In the genomic region with DNA sequence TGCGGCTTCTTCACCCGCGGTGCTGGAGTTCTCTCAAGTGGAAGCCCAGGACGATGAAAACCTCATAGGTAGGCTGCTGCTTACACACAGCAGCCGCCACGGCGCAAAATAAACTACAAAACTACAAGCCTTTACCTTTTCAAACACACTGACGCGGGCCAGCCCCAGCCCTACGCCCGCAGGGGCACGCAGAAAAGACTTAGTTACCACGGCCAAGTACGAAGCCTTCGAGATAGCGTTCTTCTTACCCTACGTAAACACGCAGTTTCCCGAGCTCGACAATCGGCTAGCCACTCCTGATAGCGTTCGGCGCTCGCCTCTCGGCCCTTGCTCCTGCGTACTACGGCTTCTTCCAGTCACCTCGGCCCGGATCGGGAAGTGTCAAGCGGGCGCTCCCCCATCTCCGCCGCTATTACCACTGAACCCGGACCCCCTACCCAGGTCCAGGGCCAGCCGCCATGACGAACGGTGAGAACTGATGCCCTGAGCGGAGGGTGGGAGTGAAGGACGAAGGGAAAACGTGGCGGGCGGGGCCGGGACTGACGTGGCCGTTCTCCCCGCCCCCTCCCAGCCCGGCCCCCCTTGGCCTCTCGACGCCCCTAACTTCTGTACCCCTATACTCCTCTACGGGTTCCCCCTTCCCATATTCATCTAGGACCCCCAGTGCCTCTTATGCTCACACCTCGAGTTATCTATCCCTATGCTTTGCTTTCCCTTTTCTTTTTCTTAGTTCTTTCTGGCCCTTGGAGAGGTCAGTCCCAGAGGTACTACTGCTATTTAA, we compare ENCODE assay signal across 8 cellular contexts. TPM values are rescaled to one million over a fixed set of nuclear protein-coding genes. Genes with fewer than 3 reads are reported as not detected.
DNase-seq lines count a peak whose midpoint lies in the region; ATAC-seq and TF ChIP-seq lines count a peak whose summit lies in the region.

A gene (plus strand): TSS at position 350 of the 781 bp plus-strand sequence. CDS start 109 bp downstream, at position 459.

- H3K27ac ChIP-seq in RWPE1 = peak within 1 kb of the TSS; percentile 94

- POLR2A ChIA-PET in RWPE1 (lab: Yijun Ruan, JAX; ENCODE audit: low non-redundant PET) = interaction anchor here (0.6 to 2.2 kb wide), 2 partner anchors 10 to 90 kb away, joined by 3 to 13 read pairs; no protein-coding TSS in a partner anchor

- H3K9me3 Mint-ChIP-seq in activated T-helper 17 cell treated with anti-CD3 and anti-CD28 coated beads, Interleukin-2, amount 50 U/mL, for 72 hours = no peaks in the 10 kb centered on the region
- no peaks in the 10 kb centered on the region for H3K9me3 Mint-ChIP-seq in natural killer cell

- no peaks in the 10 kb centered on the region for H3K27me3 Mint-ChIP-seq in activated T-helper 17 cell treated with anti-CD3 and anti-CD28 coated beads, Interleukin-2, amount 50 U/mL, for 72 hours
- no peaks in the 10 kb centered on the region for H3K27me3 Mint-ChIP-seq in natural killer cell (ENCODE audit: low read depth in 2 of 2)

- intact Hi-C loops in natural killer cell (cut with micrococcal nuclease) = loop anchor here (1.0 to 5.0 kb wide), 4 partner anchors 10 to 343 kb away; a partner anchor contains a TSS

- peaks cover 17% of the 10 kb centered on the region for H3K4me1 Mint-ChIP-seq in activated T-helper 17 cell treated with anti-CD3 and anti-CD28 coated beads, Interleukin-2, amount 50 U/mL, for 72 hours
- peaks cover 28% of the 10 kb centered on the region in 2 donors for H3K4me1 Mint-ChIP-seq in natural killer cell

- peak within 1 kb of the TSS; percentile 96 for H3K4me3 Mint-ChIP-seq in activated T-helper 17 cell treated with anti-CD3 and anti-CD28 coated beads, Interleukin-2, amount 50 U/mL, for 72 hours
- peak within 1 kb of the TSS; percentile 93 for H3K4me3 Mint-ChIP-seq in natural killer cell

- peaks cover 46% of the 10 kb centered on the region for H3K36me3 Mint-ChIP-seq in activated T-helper 17 cell treated with anti-CD3 and anti-CD28 coated beads, Interleukin-2, amount 50 U/mL, for 72 hours (ENCODE audit: low read depth)
- no peaks in the 10 kb centered on the region for H3K36me3 Mint-ChIP-seq in natural killer cell

- peak within 1 kb of the TSS; percentile 90 for H3K4me3 ChIP-seq in fibroblast of mammary gland (ENCODE audit: control insufficient read depth, low read depth, low read length)

- TF ChIP-seq CTCF in RWPE1 (conservative IDR thresholded peaks at IDR 0.05; ENCODE audit: low read depth) = no peak
- TF ChIP-seq CTCF in fibroblast of mammary gland (conservative IDR thresholded peaks at IDR 0.05; ENCODE audit: control insufficient read depth, insufficient read depth, low read depth, low read length) = no peak
- no peak for TF ChIP-seq CTCF in natural killer cell (IDR thresholded peaks at IDR 0.05)

- H3K27ac Mint-ChIP-seq in activated T-helper 17 cell treated with anti-CD3 and anti-CD28 coated beads, Interleukin-2, amount 50 U/mL, for 72 hours = peak within 1 kb of the TSS; percentile 98
- H3K27ac Mint-ChIP-seq in natural killer cell = peak within 1 kb of the TSS; percentile 94 to 96

- peak; percentile 94 for DNase-seq in EH (ENCODE audit: low read depth)
- DNase-seq in H4 (ENCODE audit: low spot score) = peak; percentile 89
- DNase-seq in LoVo (ENCODE audit: low spot score) = peak; percentile 90
- peak; percentile 81 for DNase-seq in RWPE1 (ENCODE audit: low spot score)
- peak; percentile 95 for DNase-seq in fibroblast of mammary gland (ENCODE audit: low read depth)
- DNase-seq in natural killer cell = peak; percentile 81
- DNase-seq in stimulated activated naive CD4-positive, alpha-beta T cell treated with Interleukin-2 at 50 U/mL for 16 hours (lab: John Stamatoyannopoulos, UW) = peak; percentile 86

- CTCF ChIA-PET in RWPE1 (lab: Yijun Ruan, JAX) = interaction anchor here (0.7 to 2.6 kb wide), 3 partner anchors 9 to 99 kb away, joined by 6 to 11 read pairs (median 9); a partner anchor contains a TSS

- ATAC-seq in activated T-helper 17 cell treated with anti-CD3 and anti-CD28 coated beads, Interleukin-2, amount 50 U/mL, for 72 hours (replicated peaks) = peak; percentile 93
- ATAC-seq in natural killer cell = peak; percentile 93 to 98 (median 94)

RNA-seq across cellular contexts. Expression of the gene that starts here (rescaled TPM):
- total RNA-seq in H4 (2014; rRNA removed; shearing (Covaris generic)) = 22.3 and 27.2 TPM in 2 replicates
- total RNA-seq in activated T-helper 17 cell treated with anti-CD3 and anti-CD28 coated beads, Interleukin-2, amount 50 U/mL, for 72 hours = 10 to 100 TPM; 26.8 to 51.9 TPM
- total RNA-seq in natural killer cell = 10 to 100 TPM; 61.2 to 73.0 (median 71.8) TPM

Comparison
In these comparisons a context has a peak if more than half of its experiments do, and no peak if none do; other contexts are left out.
1. Peak in every context shown above with its lines: DNase-seq, ATAC-seq, H3K4me3 ChIP-seq and H3K27ac ChIP-seq.